2 cellular contexts compared by ENCODE assay signal in the genomic region with DNA sequence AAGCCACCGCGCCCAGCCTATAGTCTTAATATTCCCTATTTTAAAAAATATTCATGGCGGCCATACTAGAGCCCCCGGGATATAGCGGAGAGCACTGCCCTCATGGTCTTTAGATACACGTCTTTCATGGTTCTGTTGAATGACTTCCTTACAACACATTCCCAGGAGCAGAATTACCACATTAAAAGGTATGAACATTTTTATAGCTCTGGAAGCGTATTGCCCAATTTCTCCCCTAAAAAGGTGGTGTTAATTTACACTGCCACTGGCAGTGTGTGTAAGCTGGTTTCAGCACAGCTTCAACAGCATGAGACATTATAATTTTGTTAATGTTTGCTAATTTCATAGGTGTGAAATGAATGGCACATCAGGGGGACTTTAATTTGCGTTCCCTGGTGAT.
TF ChIP-seq lines count a peak whose summit lies in the region.

No MANE protein-coding gene starts in this region.

TF ChIP-seq in HCT116, 20 proteins besides CTCF, POLR2A, EP300 and RAD21:
- TF ChIP-seq SIN3A (IDR thresholded peaks at IDR 0.05; ENCODE audit: low read depth) (no peak), CEBPB (IDR thresholded peaks at IDR 0.05; ENCODE audit: low read depth) (no peak)
- TF ChIP-seq, protein P1, sequence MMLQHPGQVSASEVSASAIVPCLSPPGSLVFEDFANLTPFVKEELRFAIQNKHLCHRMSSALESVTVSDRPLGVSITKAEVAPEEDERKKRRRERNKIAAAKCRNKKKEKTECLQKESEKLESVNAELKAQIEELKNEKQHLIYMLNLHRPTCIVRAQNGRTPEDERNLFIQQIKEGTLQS (IDR thresholded peaks at IDR 0.05) = no peak

TF ChIP-seq in WTC11, 78 proteins besides CTCF, POLR2A, EP300 and RAD21:
- no peak for TF ChIP-seq ZNF232 (CRISPR knock-in tag; IDR thresholded peaks at IDR 0.05)
- TF ChIP-seq, protein P2, sequence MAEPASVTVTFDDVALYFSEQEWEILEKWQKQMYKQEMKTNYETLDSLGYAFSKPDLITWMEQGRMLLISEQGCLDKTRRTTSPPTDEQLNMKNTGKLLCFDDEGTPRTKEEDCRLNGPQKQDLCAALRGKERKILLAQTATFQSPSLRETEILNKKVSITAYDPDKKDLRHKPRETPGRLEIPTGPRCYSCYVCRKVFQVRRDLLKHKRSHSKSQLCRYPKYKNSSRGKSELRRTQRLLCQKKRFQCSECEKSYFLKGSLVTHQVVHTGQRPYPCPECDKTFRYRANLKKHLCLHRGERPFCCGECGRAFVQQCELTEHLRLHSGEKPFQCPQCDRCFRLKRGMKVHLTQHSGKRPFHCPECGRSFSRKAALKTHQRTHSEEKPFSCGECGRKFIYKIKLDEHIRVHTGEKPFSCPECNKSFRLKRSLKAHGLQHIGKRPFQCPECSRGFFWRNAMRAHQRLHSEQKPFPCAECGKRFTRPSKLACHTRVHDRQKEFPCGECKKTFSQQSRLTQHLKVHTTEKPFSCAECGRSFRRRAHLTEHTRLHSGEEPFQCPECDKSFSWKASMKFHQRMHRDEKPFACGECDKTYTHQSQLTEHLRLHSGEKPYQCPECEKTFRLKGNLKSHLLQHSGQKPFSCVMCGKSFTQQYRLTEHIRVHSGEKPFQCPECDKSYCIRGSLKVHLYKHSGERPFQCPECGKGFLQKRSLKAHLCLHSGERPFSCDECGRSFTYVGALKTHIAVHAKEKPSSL (CRISPR knock-in tag; conservative IDR thresholded peaks at IDR 0.05) = no peak
- TF ChIP-seq, protein P3, sequence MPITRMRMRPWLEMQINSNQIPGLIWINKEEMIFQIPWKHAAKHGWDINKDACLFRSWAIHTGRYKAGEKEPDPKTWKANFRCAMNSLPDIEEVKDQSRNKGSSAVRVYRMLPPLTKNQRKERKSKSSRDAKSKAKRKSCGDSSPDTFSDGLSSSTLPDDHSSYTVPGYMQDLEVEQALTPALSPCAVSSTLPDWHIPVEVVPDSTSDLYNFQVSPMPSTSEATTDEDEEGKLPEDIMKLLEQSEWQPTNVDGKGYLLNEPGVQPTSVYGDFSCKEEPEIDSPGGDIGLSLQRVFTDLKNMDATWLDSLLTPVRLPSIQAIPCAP (CRISPR knock-in tag; IDR thresholded peaks at IDR 0.05) = no peak
- TF ChIP-seq ZBTB21 (CRISPR knock-in tag; IDR thresholded peaks at IDR 0.05; ENCODE audit: borderline replicate concordance) = no peak
- no peak for TF ChIP-seq NR1H2 (CRISPR knock-in tag; IDR thresholded peaks at IDR 0.05)
- no peak for TF ChIP-seq ZNF219 (CRISPR knock-in tag; IDR thresholded peaks at IDR 0.05; ENCODE audit: borderline replicate concordance)
- TF ChIP-seq CBFB (CRISPR knock-in tag; IDR thresholded peaks at IDR 0.05; ENCODE audit: low read depth) = no peak
- no peak for TF ChIP-seq IRF2 (CRISPR knock-in tag; IDR thresholded peaks at IDR 0.05; ENCODE audit: borderline replicate concordance, low read depth)
- no peak for TF ChIP-seq CREB1 (CRISPR knock-in tag; IDR thresholded peaks at IDR 0.05)
- TF ChIP-seq, protein P4, sequence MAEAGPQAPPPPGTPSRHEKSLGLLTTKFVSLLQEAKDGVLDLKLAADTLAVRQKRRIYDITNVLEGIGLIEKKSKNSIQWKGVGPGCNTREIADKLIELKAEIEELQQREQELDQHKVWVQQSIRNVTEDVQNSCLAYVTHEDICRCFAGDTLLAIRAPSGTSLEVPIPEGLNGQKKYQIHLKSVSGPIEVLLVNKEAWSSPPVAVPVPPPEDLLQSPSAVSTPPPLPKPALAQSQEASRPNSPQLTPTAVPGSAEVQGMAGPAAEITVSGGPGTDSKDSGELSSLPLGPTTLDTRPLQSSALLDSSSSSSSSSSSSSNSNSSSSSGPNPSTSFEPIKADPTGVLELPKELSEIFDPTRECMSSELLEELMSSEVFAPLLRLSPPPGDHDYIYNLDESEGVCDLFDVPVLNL (CRISPR knock-in tag; IDR thresholded peaks at IDR 0.05; ENCODE audit: borderline replicate concordance, low read depth) = no peak
- no peak for TF ChIP-seq ZNF317 (CRISPR knock-in tag; IDR thresholded peaks at IDR 0.05; ENCODE audit: borderline replicate concordance, low read depth)
- no peak for TF ChIP-seq ZNF396 (CRISPR knock-in tag; IDR thresholded peaks at IDR 0.05; ENCODE audit: borderline replicate concordance)
- no peak for TF ChIP-seq ETV6 (CRISPR knock-in tag; IDR thresholded peaks at IDR 0.05)
